Comparison of ENCODE assay signal across 14 cellular contexts in genomic region chr9:11235061-11235460, GRCh38.
DNase-seq lines count a peak whose midpoint lies in the region; TF ChIP-seq lines count a peak whose summit lies in the region.
"Had no signal": no experiment of that assay in that cellular context is flagged by ENCODE, and none has a peak within 500 bp of the region (broad histone marks: within the 10 kb centered on the region; RNA-seq: fewer than 3 reads in every experiment).

No MANE protein-coding gene starts in this region.

- no peaks in the 10 kb centered on the region for H3K9me3 ChIP-seq in Peyer's patch

- no peak for TF ChIP-seq POLR2A in Peyer's patch (IDR thresholded peaks at IDR 0.05)

- no peak for TF ChIP-seq CTCF in Peyer's patch (IDR thresholded peaks at IDR 0.05)

- no peak overlapping the region for H3K4me3 ChIP-seq in Peyer's patch
- H3K4me3 ChIP-seq: BLaER1 treated with 17β-estradiol and CSF1 and Interleukin-3, amounts not matched to agents 10 nM and 100 nM; GM23338 had no signal

- H3K4me1 ChIP-seq in Peyer's patch: no peaks in the 10 kb centered on the region
- H3K4me1 ChIP-seq: BLaER1 treated with 17β-estradiol and CSF1 and Interleukin-3, amounts not matched to agents 10 nM and 100 nM had no signal

- H3K27ac ChIP-seq in Peyer's patch: no peak overlapping the region
- H3K27ac ChIP-seq: BLaER1 treated with 17β-estradiol and CSF1 and Interleukin-3, amounts not matched to agents 10 nM and 100 nM had no signal

- H3K36me3 ChIP-seq in Peyer's patch: no peaks in the 10 kb centered on the region
- H3K36me3 ChIP-seq: BLaER1 treated with 17β-estradiol and CSF1 and Interleukin-3, amounts not matched to agents 10 nM and 100 nM had no signal

- DNase-seq in amniotic epithelial cell (ENCODE audit: low read depth) (peak; percentile 73), islet precursor cell (peak; percentile 84), non-pigmented ciliary epithelial cell (ENCODE audit: low read depth) (peak; percentile 5), Peyer's patch (no peak), iPS-NIHi7 (ENCODE audit: extremely low spot score) (no peak), NCI-H2029 treated with DMSO at 0.1 percent for 48 hours (lab: John Stamatoyannopoulos, UW) (no peak), NCI-H1930 (lab: John Stamatoyannopoulos, UW) (no peak)
- DNase-seq: Calu3; CD8-positive, alpha-beta T cell; DMS79 treated with DMSO at 0.1 percent for 48 hours; GF-D8; H9 had no signal

- no peaks in the 10 kb centered on the region for H3K27me3 ChIP-seq in Peyer's patch
- H3K27me3 ChIP-seq: BLaER1 treated with 17β-estradiol and CSF1 and Interleukin-3, amounts not matched to agents 10 nM and 100 nM had no signal

Comparison
In these comparisons a context has a peak if more than half of its experiments do, and no peak if none do; other contexts are left out.
1. DNase-seq: peak in amniotic epithelial cell (single experiment), islet precursor cell (single experiment) and non-pigmented ciliary epithelial cell (single experiment); none in Peyer's patch (0 of 3), iPS-NIHi7 (single experiment), NCI-H2029 treated with DMSO at 0.1 percent for 48 hours (single experiment) and NCI-H1930 (0 of 2).